In the genomic region with DNA sequence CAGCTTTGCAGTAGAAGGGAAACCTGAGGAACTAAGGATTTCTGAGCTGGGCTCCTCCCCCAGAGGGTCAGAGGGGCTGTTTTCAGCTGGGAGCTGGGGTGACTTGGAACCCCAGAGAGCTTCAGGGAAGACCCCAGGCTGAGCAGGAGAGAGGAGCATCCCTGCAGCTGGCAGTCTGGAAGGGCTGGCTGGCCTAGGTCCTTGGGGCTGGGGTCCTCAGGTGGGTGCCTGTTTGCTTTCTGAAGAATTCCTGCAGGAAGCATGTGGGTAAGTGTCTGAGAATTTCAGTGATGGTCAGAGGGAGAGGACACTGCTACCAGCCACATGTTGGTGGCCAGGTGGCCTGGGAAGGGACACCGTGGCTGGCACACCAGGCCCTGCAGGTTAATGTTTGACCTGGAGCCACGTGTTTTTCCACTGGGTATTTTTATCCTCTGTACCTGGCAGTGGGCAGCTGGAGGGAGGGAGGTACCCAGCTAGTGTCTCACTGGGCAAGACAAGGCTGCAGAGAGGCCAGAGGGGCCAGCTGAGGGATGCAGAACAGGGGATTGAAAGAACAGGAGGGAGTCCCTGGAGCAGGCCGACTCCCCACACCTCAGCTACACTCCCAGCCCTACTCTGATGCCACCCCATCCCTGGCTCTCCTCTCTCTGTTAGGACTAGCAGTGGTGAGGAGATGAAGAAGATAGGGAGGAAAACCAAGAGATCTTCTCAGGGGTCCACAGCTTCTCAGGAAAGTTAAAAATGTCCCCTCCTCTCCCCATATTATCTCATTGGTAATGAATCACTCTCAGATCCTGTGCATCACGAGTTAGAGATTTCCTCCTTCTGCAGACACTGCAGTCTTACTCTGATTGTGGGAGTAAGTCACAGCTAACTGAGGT, we compare ENCODE assay signal across 13 cellular contexts.
A peak's percentile ranks its signal among the peaks of the same experiment; 100 is the strongest.
DNase-seq lines count a peak whose midpoint lies in the region; ATAC-seq, FAIRE-seq and TF ChIP-seq lines count a peak whose summit lies in the region.
"Had no signal": no experiment of that assay in that cellular context is flagged by ENCODE, and none has a peak within 500 bp of the region (broad histone marks: within the 10 kb centered on the region; RNA-seq: fewer than 3 reads in every experiment).

No MANE protein-coding gene starts in this region.

- no peaks in the 10 kb centered on the region for H3K9me3 ChIP-seq in HepG2 (ENCODE audit: low read length)

- H3K4me1 ChIP-seq in HepG2 (ENCODE audit: insufficient read depth, low read length) = peaks cover 100% of the 10 kb centered on the region

- no peaks in the 10 kb centered on the region for H3K79me2 ChIP-seq in HepG2 (ENCODE audit: insufficient read depth, low read length)

- TF ChIP-seq RAD21 in HepG2 (CRISPR knock-in tag; IDR thresholded peaks at IDR 0.05) = no peak

- no peak overlapping the region for H3K27ac Mint-ChIP-seq in stimulated activated naive CD8-positive, alpha-beta T cell treated with anti-CD3 and anti-CD28 coated beads, Interleukin-15, amount 100 ng/mL, for 72 hours
- H3K27ac Mint-ChIP-seq: activated T-helper 1 cell treated with anti-CD3 and anti-CD28 coated beads, Interleukin-12 subunit alpha, Interleukin-12 subunit beta, Interleukin-2, Interleukin-4 antibody, amounts not matched to agents 30 ng/mL and 10 ng/mL and 1 ng/mL, durations not matched to agents 14 hours and 24 hours and 36 hours had no signal

- H3K27ac ChIP-seq in HepG2 (ENCODE audit: extremely low read length, insufficient read depth, low read length) = peak overlapping the region; percentile 85

- no peaks in the 10 kb centered on the region for H3K9me3 Mint-ChIP-seq in activated T-cell treated with anti-CD3 and anti-CD28 coated beads, Interleukin-2, amount 50 U/mL, for 4 hours
- H3K9me3 Mint-ChIP-seq in stimulated activated naive CD8-positive, alpha-beta T cell treated with anti-CD3 and anti-CD28 coated beads, Interleukin-15, amount 100 ng/mL, for 72 hours = no peaks in the 10 kb centered on the region
- H3K9me3 Mint-ChIP-seq: activated T-helper 1 cell treated with anti-CD3 and anti-CD28 coated beads, Interleukin-12 subunit alpha, Interleukin-12 subunit beta, Interleukin-2, Interleukin-4 antibody, amounts not matched to agents 30 ng/mL and 10 ng/mL and 1 ng/mL, durations not matched to agents 14 hours and 24 hours and 36 hours had no signal

- no TSS peak for BruUV-seq in HepG2 (replicated peaks; lab: Mats Ljungman, UMichigan)

- no peaks in the 10 kb centered on the region for H3K36me3 ChIP-seq in HepG2 (replicated peaks in 1 of 2; ENCODE audit: control insufficient read depth in 1 of 2, insufficient read depth in 2 of 2, low read length in 2 of 2)

- H3K36me3 Mint-ChIP-seq in activated T-cell treated with anti-CD3 and anti-CD28 coated beads, Interleukin-2, amount 50 U/mL, for 4 hours (ENCODE audit: insufficient read depth) = no peaks in the 10 kb centered on the region

- TF ChIP-seq EP300 in HepG2 (IDR thresholded peaks at IDR 0.05; ENCODE audit: low read depth in 2 of 2, low read length in 2 of 2) = peak in 1 of 2 experiments; percentile 9; a peak in 1 of 4 replicates
- no peak for TF ChIP-seq EP300 in HepG2 (CRISPR knock-in tag; IDR thresholded peaks at IDR 0.05; ENCODE audit: borderline replicate concordance)

- H3K4me3 Mint-ChIP-seq in activated T-cell treated with anti-CD3 and anti-CD28 coated beads, Interleukin-2, amount 50 U/mL, for 4 hours = no peak overlapping the region
- no peak overlapping the region for H3K4me3 Mint-ChIP-seq in stimulated activated naive CD8-positive, alpha-beta T cell treated with anti-CD3 and anti-CD28 coated beads, Interleukin-15, amount 100 ng/mL, for 72 hours
- H3K4me3 Mint-ChIP-seq: activated T-helper 1 cell treated with anti-CD3 and anti-CD28 coated beads, Interleukin-12 subunit alpha, Interleukin-12 subunit beta, Interleukin-2, Interleukin-4 antibody, amounts not matched to agents 30 ng/mL and 10 ng/mL and 1 ng/mL, durations not matched to agents 14 hours and 24 hours and 36 hours had no signal

- no peaks in the 10 kb centered on the region for H3K4me1 Mint-ChIP-seq in activated T-cell treated with anti-CD3 and anti-CD28 coated beads, Interleukin-2, amount 50 U/mL, for 4 hours (ENCODE audit: low read depth)
- H3K4me1 Mint-ChIP-seq in stimulated activated naive CD8-positive, alpha-beta T cell treated with anti-CD3 and anti-CD28 coated beads, Interleukin-15, amount 100 ng/mL, for 72 hours = no peaks in the 10 kb centered on the region

- no peaks in the 10 kb centered on the region for H4K20me1 ChIP-seq in HepG2 (ENCODE audit: insufficient read depth, low read length)

- TF ChIP-seq POLR2A in HepG2 (IDR thresholded peaks at IDR 0.05; ENCODE audit: insufficient read depth in 1 of 2, low read depth in 2 of 2, low read length in 2 of 2) = peak in 1 of 2 experiments; percentile 50; a peak in 2 of 4 replicates

- in situ Hi-C loops in HepG2 (cut with HindIII; ENCODE audit: extremely low pct_ligation_motif_present, low pct_unique_long_range_greater_than_20kb) = no loop called here

- peak; percentile 42 for ATAC-seq in left ventricle myocardium superior
- no peak for ATAC-seq in HepG2
- no peak for ATAC-seq in activated T-cell treated with anti-CD3 and anti-CD28 coated beads, Interleukin-2, amount 50 U/mL, for 4 hours
- ATAC-seq in stimulated activated naive CD8-positive, alpha-beta T cell treated with anti-CD3 and anti-CD28 coated beads, Interleukin-15, amount 100 ng/mL, for 72 hours = no peak

- no peak for FAIRE-seq in HepG2 (lab: Jason Lieb, UNC)
- FAIRE-seq: A204.1, endometrium had no signal

- TF ChIP-seq CTCF in cardiac fibroblast (IDR thresholded peaks at IDR 0.05; ENCODE audit: low read depth, low read length) (no peak), HepG2 (CRISPR knock-in tag; IDR thresholded peaks at IDR 0.05) (no peak)

- no peaks in the 10 kb centered on the region for H3K27me3 ChIP-seq in HepG2 (ENCODE audit: control insufficient read depth in 1 of 2, insufficient read depth in 2 of 2, low read length in 2 of 2)

- POLR2A ChIA-PET in HepG2 (lab: Yijun Ruan, JAX) = interaction anchor here (0.9 to 6.8 kb wide), 7 partner anchors 12 to 278 kb away, joined by 3 to 133 read pairs (median 6); a partner anchor contains a TSS

- WGBS in HepG2 (ENCODE audit: low lambda C conversion rate) = 63% methylated on average over 2 of the region's 4 CpGs

- no peak overlapping the region for H2AFZ ChIP-seq in HepG2 (ENCODE audit: low read length)

- CTCF ChIA-PET in HepG2 (lab: Yijun Ruan, JAX; ENCODE audit: low intra/inter-chr PET ratio, low total read pairs) = no interaction called here

- H3K4me3 ChIP-seq in cardiac fibroblast (replicated peaks in 1 of 2; ENCODE audit: low read depth in 2 of 2, low read length in 2 of 2) (no peak overlapping the region), HepG2 (replicated peaks in 1 of 3; ENCODE audit: insufficient read depth in 1 of 3, low read depth in 2 of 3, low read length in 3 of 3) (peak overlapping the region in 1 of 3 experiments; percentile 51; a peak in 1 of 6 replicates)

- no peak for DNase-seq in left ventricle myocardium superior
- DNase-seq in cardiac septum (ENCODE audit: low spot score) = no peak
- peak; percentile 23 to 51 for DNase-seq in cardiac fibroblast (ENCODE audit: low read depth in 2 of 2)
- no peak for DNase-seq in HepG2 (ENCODE audit: low spot score)
- no peak for DNase-seq in DMS 273 treated with DMSO at 0.1 percent for 48 hours (lab: John Stamatoyannopoulos, UW)
- DNase-seq in activated T-cell treated with anti-CD3 and anti-CD28 coated beads, Interleukin-2, amount 50 U/mL, for 4 hours = no peak
- DNase-seq in stimulated activated naive CD8-positive, alpha-beta T cell treated with anti-CD3 and anti-CD28 coated beads, Interleukin-15, amount 100 ng/mL, for 72 hours = no peak
- no peak for DNase-seq in NCI-H510A treated with DMSO at 0.1 percent for 48 hours (lab: John Stamatoyannopoulos, UW)
- DNase-seq: NCI-H2029, SHP77 had no signal

- intact Hi-C loops in left ventricle myocardium superior (cut with micrococcal nuclease) (no loop called here), cardiac septum (cut with DNase I) (no loop called here), HepG2 (cut with micrococcal nuclease; ENCODE audit: unreplicated experiment) (loop anchor here (2.0 to 5.0 kb wide), 2 partner anchors 13 to 39 kb away; no protein-coding TSS in a partner anchor)

- peak overlapping the region; percentile 72 for H3K4me2 ChIP-seq in HepG2 (ENCODE audit: low read depth, low read length)

- no peaks in the 10 kb centered on the region for H3K27me3 Mint-ChIP-seq in activated T-cell treated with anti-CD3 and anti-CD28 coated beads, Interleukin-2, amount 50 U/mL, for 4 hours (ENCODE audit: low read depth)
- H3K27me3 Mint-ChIP-seq in stimulated activated naive CD8-positive, alpha-beta T cell treated with anti-CD3 and anti-CD28 coated beads, Interleukin-15, amount 100 ng/mL, for 72 hours = peaks cover 21% of the 10 kb centered on the region

- H3K9ac ChIP-seq in HepG2 (ENCODE audit: insufficient read depth, low read depth, low read length) = peak overlapping the region; percentile 50

TF ChIP-seq in HepG2, 621 proteins besides CTCF, POLR2A, EP300 and RAD21 (continues in another document):
- TF ChIP-seq XRCC5 (optimal IDR thresholded peaks at IDR 0.05; ENCODE audit: low read length) (peak; percentile 3), ARNTL (CRISPR knock-in tag; IDR thresholded peaks at IDR 0.05) (peak; percentile 53; the same call in 1 of the 2 replicates), BORCS8-MEF2B (CRISPR knock-in tag; IDR thresholded peaks at IDR 0.05) (no peak), TCF12 (IDR thresholded peaks at IDR 0.05) (no peak), TCF12 (CRISPR knock-in tag; IDR thresholded peaks at IDR 0.05) (no peak), NR2C2 (CRISPR knock-in tag; IDR thresholded peaks at IDR 0.05; ENCODE audit: borderline replicate concordance) (no peak)
- TF ChIP-seq, protein P1, sequence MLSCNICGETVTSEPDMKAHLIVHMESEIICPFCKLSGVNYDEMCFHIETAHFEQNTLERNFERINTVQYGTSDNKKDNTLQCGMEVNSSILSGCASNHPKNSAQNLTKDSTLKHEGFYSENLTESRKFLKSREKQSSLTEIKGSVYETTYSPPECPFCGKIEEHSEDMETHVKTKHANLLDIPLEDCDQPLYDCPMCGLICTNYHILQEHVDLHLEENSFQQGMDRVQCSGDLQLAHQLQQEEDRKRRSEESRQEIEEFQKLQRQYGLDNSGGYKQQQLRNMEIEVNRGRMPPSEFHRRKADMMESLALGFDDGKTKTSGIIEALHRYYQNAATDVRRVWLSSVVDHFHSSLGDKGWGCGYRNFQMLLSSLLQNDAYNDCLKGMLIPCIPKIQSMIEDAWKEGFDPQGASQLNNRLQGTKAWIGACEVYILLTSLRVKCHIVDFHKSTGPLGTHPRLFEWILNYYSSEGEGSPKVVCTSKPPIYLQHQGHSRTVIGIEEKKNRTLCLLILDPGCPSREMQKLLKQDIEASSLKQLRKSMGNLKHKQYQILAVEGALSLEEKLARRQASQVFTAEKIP (CRISPR knock-in tag; IDR thresholded peaks at IDR 0.05; ENCODE audit: borderline replicate concordance) = no peak

Comparison
In these comparisons a context has a peak if more than half of its experiments do, and no peak if none do; other contexts are left out.
1. DNase-seq: peak in cardiac fibroblast (2 of 2); none in left ventricle myocardium superior (single experiment), cardiac septum (single experiment), HepG2 (single experiment), DMS 273 treated with DMSO at 0.1 percent for 48 hours (single experiment), activated T-cell treated with anti-CD3 and anti-CD28 coated beads, Interleukin-2, amount 50 U/mL, for 4 hours (single experiment), stimulated activated naive CD8-positive, alpha-beta T cell treated with anti-CD3 and anti-CD28 coated beads, Interleukin-15, amount 100 ng/mL, for 72 hours (0 of 2) and NCI-H510A treated with DMSO at 0.1 percent for 48 hours (single experiment).